ENCODE assay signal across 16 cellular contexts in the genomic region with DNA sequence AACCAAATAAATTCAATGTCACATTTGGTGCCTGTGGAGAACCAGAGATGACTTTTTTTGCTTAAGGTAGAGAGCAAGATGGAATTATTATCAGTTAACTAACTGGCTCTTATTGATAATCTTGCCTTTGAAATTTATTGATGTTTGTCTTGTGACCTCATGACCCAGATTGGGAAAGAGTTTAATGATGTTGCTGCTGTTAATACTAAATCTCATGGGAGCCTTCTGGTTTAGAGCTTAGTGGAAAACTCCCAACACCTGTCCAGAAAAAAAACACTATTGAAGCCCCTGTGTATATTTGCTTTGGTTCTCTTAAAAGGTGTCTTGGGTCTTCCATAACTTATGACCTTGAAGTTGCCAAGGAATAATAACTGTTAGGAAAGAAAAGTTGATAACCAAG. TPM values are rescaled to one million over a fixed set of nuclear protein-coding genes. Genes with fewer than 3 reads are reported as not detected.
DNase-seq lines count a peak whose midpoint lies in the region; ATAC-seq and TF ChIP-seq lines count a peak whose summit lies in the region.
"Had no signal": no experiment of that assay in that cellular context is flagged by ENCODE, and none has a peak within 500 bp of the region (broad histone marks: within the 10 kb centered on the region; RNA-seq: fewer than 3 reads in every experiment).

No MANE protein-coding gene starts in this region.

- TF ChIP-seq POLR2A in prostate gland (IDR thresholded peaks at IDR 0.05): no peak

- peaks cover 56% of the 10 kb centered on the region for H3K36me3 Mint-ChIP-seq in activated CD4-positive, alpha-beta memory T cell treated with anti-CD3 and anti-CD28 coated beads for 36 hours
- H3K36me3 Mint-ChIP-seq in activated CD4-positive, alpha-beta memory T cell treated with anti-CD3 and anti-CD28 coated beads, Interleukin-2, amount 10 ng/mL, durations not matched to agents 7 days and 5 days (ENCODE audit: low read depth): peaks cover 79% of the 10 kb centered on the region

- no peak for ATAC-seq in psoas muscle
- ATAC-seq: esophagus mucosa, left colon had no signal

- DNase-seq in activated CD4-positive, alpha-beta memory T cell treated with anti-CD3 and anti-CD28 coated beads for 36 hours: no peak
- DNase-seq in activated CD4-positive, alpha-beta memory T cell treated with anti-CD3 and anti-CD28 coated beads, Interleukin-2, amount 10 ng/mL, durations not matched to agents 7 days and 5 days: no peak
- DNase-seq in dorsolateral prefrontal cortex (no peak), psoas muscle (no peak), dedifferentiated amniotic fluid mesenchymal stem cell (ENCODE audit: extremely low spot score) (no peak), prostate gland (ENCODE audit: low spot score) (no peak)
- DNase-seq: 8988T, amygdala, colonic mucosa, hippocampal formation, left colon, NCI-H1694 treated with DMSO at 0.1 percent for 48 hours, NCI-H510A treated with DMSO at 0.1 percent for 48 hours had no signal

- H3K9me3 ChIP-seq in psoas muscle: no peaks in the 10 kb centered on the region
- H3K9me3 ChIP-seq in prostate gland: no peaks in the 10 kb centered on the region
- H3K9me3 ChIP-seq: colonic mucosa had no signal

- peak overlapping the region; percentile 34 for H3K27ac Mint-ChIP-seq in activated CD4-positive, alpha-beta memory T cell treated with anti-CD3 and anti-CD28 coated beads for 36 hours
- no peak overlapping the region for H3K27ac Mint-ChIP-seq in activated CD4-positive, alpha-beta memory T cell treated with anti-CD3 and anti-CD28 coated beads, Interleukin-2, amount 10 ng/mL, durations not matched to agents 7 days and 5 days

- H3K4me3 Mint-ChIP-seq in activated CD4-positive, alpha-beta memory T cell treated with anti-CD3 and anti-CD28 coated beads for 36 hours: no peak overlapping the region
- no peak overlapping the region for H3K4me3 Mint-ChIP-seq in activated CD4-positive, alpha-beta memory T cell treated with anti-CD3 and anti-CD28 coated beads, Interleukin-2, amount 10 ng/mL, durations not matched to agents 7 days and 5 days

- TF ChIP-seq CTCF in dorsolateral prefrontal cortex (IDR thresholded peaks at IDR 0.05 in 54 of 56, conservative IDR thresholded peaks at IDR 0.05 in 2 of 56; ENCODE audit: low read depth in 1 of 56, partially characterized antibody in 56 of 56) (no peak), psoas muscle (IDR thresholded peaks at IDR 0.05) (no peak), prostate gland (IDR thresholded peaks at IDR 0.05) (no peak)

- H3K4me3 ChIP-seq in dorsolateral prefrontal cortex: no peak overlapping the region
- H3K4me3 ChIP-seq in psoas muscle: no peak overlapping the region
- H3K4me3 ChIP-seq in prostate gland: no peak overlapping the region
- H3K4me3 ChIP-seq: colonic mucosa, skin epidermis had no signal

- no peaks in the 10 kb centered on the region for H3K27me3 Mint-ChIP-seq in activated CD4-positive, alpha-beta memory T cell treated with anti-CD3 and anti-CD28 coated beads for 36 hours
- H3K27me3 Mint-ChIP-seq in activated CD4-positive, alpha-beta memory T cell treated with anti-CD3 and anti-CD28 coated beads, Interleukin-2, amount 10 ng/mL, durations not matched to agents 7 days and 5 days: no peaks in the 10 kb centered on the region

- peaks cover 45% of the 10 kb centered on the region for H3K4me1 Mint-ChIP-seq in activated CD4-positive, alpha-beta memory T cell treated with anti-CD3 and anti-CD28 coated beads for 36 hours (ENCODE audit: low read depth)
- H3K4me1 Mint-ChIP-seq in activated CD4-positive, alpha-beta memory T cell treated with anti-CD3 and anti-CD28 coated beads, Interleukin-2, amount 10 ng/mL, durations not matched to agents 7 days and 5 days: peaks cover 37% of the 10 kb centered on the region

- H3K36me3 ChIP-seq in psoas muscle (ENCODE audit: insufficient read depth in 1 of 2, low read depth in 1 of 2) (peaks cover 26 to 80% of the 10 kb centered on the region in 2 donors), prostate gland (peaks cover 10 to 11% of the 10 kb centered on the region in 2 donors)

- CTCF ChIA-PET in activated CD4-positive, alpha-beta memory T cell treated with anti-CD3 and anti-CD28 coated beads for 36 hours (lab: Charles Lee): interaction anchor here (1.4 to 2.4 kb wide), 3 partner anchors 75 to 134 kb away, joined by 3 to 11 read pairs (median 5); no protein-coding TSS in a partner anchor
- CTCF ChIA-PET in activated CD4-positive, alpha-beta memory T cell treated with anti-CD3 and anti-CD28 coated beads, Interleukin-2, amount 10 ng/mL, durations not matched to agents 7 days and 5 days (lab: Charles Lee): interaction anchor here (1.1 to 2.0 kb wide), 2 partner anchors 10 to 71 kb away, joined by 3 to 6 read pairs; partner anchors contain the start of gene CHTOP

- no peaks in the 10 kb centered on the region for H3K9me3 Mint-ChIP-seq in activated CD4-positive, alpha-beta memory T cell treated with anti-CD3 and anti-CD28 coated beads for 36 hours
- H3K9me3 Mint-ChIP-seq in activated CD4-positive, alpha-beta memory T cell treated with anti-CD3 and anti-CD28 coated beads, Interleukin-2, amount 10 ng/mL, durations not matched to agents 7 days and 5 days: no peaks in the 10 kb centered on the region

- no peaks in the 10 kb centered on the region for H3K27me3 ChIP-seq in dorsolateral prefrontal cortex
- no peaks in the 10 kb centered on the region for H3K27me3 ChIP-seq in psoas muscle (ENCODE audit: insufficient read depth in 3 of 3, low read length in 2 of 3)
- no peaks in the 10 kb centered on the region for H3K27me3 ChIP-seq in prostate gland (replicated peaks; ENCODE audit: insufficient read depth)
- H3K27me3 ChIP-seq: colonic mucosa had no signal

- intact Hi-C loops in activated CD4-positive, alpha-beta memory T cell treated with anti-CD3 and anti-CD28 coated beads for 36 hours (cut with micrococcal nuclease): no loop called here
- intact Hi-C loops in dorsolateral prefrontal cortex (cut with DNase I): no loop called here
- intact Hi-C loops in psoas muscle (cut with DNase I): no loop called here
- intact Hi-C loops in prostate gland (cut with DNase I): no loop called here

- POLR2A ChIA-PET in activated CD4-positive, alpha-beta memory T cell treated with anti-CD3 and anti-CD28 coated beads for 36 hours (lab: Charles Lee): interaction anchor here (4.1 kb wide), 1 partner anchor 9 kb away, joined by 25 read pairs; the partner anchor contains the start of gene CHTOP
- POLR2A ChIA-PET in activated CD4-positive, alpha-beta memory T cell treated with anti-CD3 and anti-CD28 coated beads, Interleukin-2, amount 10 ng/mL, durations not matched to agents 7 days and 5 days (lab: Charles Lee): interaction anchor here (0.7 to 6.1 kb wide), 5 partner anchors 9 to 132 kb away, joined by 3 to 52 read pairs (median 4); partner anchors contain the start of genes CHTOP, SLC27A3 and SNAPIN

- peaks cover 68% of the 10 kb centered on the region for H3K4me1 ChIP-seq in psoas muscle
- no peaks in the 10 kb centered on the region for H3K4me1 ChIP-seq in prostate gland (replicated peaks)
- H3K4me1 ChIP-seq: colonic mucosa had no signal

- peak overlapping the region in 37 of 59 donors; percentile 0 to 71 (median 45) for H3K27ac ChIP-seq in dorsolateral prefrontal cortex
- peak overlapping the region; percentile 100 for H3K27ac ChIP-seq in psoas muscle
- H3K27ac ChIP-seq in prostate gland: no peak overlapping the region
- H3K27ac ChIP-seq: colonic mucosa, skin epidermis had no signal

RNA-seq across cellular contexts. Expression of gene CHTOP, which starts 10.0 kb away (rescaled TPM):
- 10 to 100 TPM; 92.5 to 94.7 TPM for total RNA-seq in activated CD4-positive, alpha-beta memory T cell treated with anti-CD3 and anti-CD28 coated beads for 36 hours
- 10 to 100 TPM; 84.7 to 87.1 TPM for total RNA-seq in activated CD4-positive, alpha-beta memory T cell treated with anti-CD3 and anti-CD28 coated beads, Interleukin-2, amount 10 ng/mL, durations not matched to agents 7 days and 5 days
- total RNA-seq in dorsolateral prefrontal cortex: 100 to 1,000 TPM in 1 of 120 experiments, 10 to 100 TPM in 119; 62.0 to 109 (median 76.4) TPM
- 10 to 100 TPM; 71.1 to 87.7 (median 80.2) TPM for total RNA-seq in psoas muscle
- 100 to 1,000 TPM in 2 of 3 donors, 10 to 100 TPM in 1; 88.3 to 122 (median 111) TPM for polyA plus RNA-seq in psoas muscle
- 10 to 100 TPM; 60.6 to 74.4 TPM for total RNA-seq in prostate gland

RNA-seq across cellular contexts. Expression of gene SNAPIN, which starts 14.7 kb away (rescaled TPM):
- total RNA-seq in activated CD4-positive, alpha-beta memory T cell treated with anti-CD3 and anti-CD28 coated beads for 36 hours: 10 to 100 TPM; 31.3 to 32.1 TPM
- total RNA-seq in activated CD4-positive, alpha-beta memory T cell treated with anti-CD3 and anti-CD28 coated beads, Interleukin-2, amount 10 ng/mL, durations not matched to agents 7 days and 5 days: 10 to 100 TPM; 35.0 to 35.6 TPM
- 10 to 100 TPM; 29.9 to 50.4 (median 39.0) TPM for total RNA-seq in dorsolateral prefrontal cortex
- total RNA-seq in psoas muscle: 10 to 100 TPM; 53.9 to 72.0 (median 58.5) TPM
- 100 to 1,000 TPM in 1 of 3 donors, 10 to 100 TPM in 2; 51.7 to 102 (median 60.4) TPM for polyA plus RNA-seq in psoas muscle
- 10 to 100 TPM; 64.9 to 73.0 TPM for total RNA-seq in prostate gland

RNA-seq across cellular contexts. Expression of gene S100A1, which starts 15.6 kb away (rescaled TPM):
- total RNA-seq in activated CD4-positive, alpha-beta memory T cell treated with anti-CD3 and anti-CD28 coated beads for 36 hours: not detected
- not detected for total RNA-seq in activated CD4-positive, alpha-beta memory T cell treated with anti-CD3 and anti-CD28 coated beads, Interleukin-2, amount 10 ng/mL, durations not matched to agents 7 days and 5 days
- total RNA-seq in dorsolateral prefrontal cortex (100 to 1,000 TPM; 162 to 726 (median 281) TPM), psoas muscle (1,000 to 10,000 TPM in 3 of 4 donors, 100 to 1,000 TPM in 1; 785 to 1,205 (median 1,028) TPM), prostate gland (10 to 100 TPM in 1 of 2 donors, 1 to 10 TPM in 1; 9.1 to 10.7 TPM)
- 1,000 to 10,000 TPM in 1 of 3 donors, 100 to 1,000 TPM in 2; 370 to 1,423 (median 918) TPM for polyA plus RNA-seq in psoas muscle
- polyA plus RNA-seq: neural cell had no signal

RNA-seq across cellular contexts. Expression of gene S100A13, which starts 16.5 kb away (rescaled TPM):
- total RNA-seq in activated CD4-positive, alpha-beta memory T cell treated with anti-CD3 and anti-CD28 coated beads for 36 hours: 10 to 100 TPM; 11.6 to 13.6 TPM
- total RNA-seq in activated CD4-positive, alpha-beta memory T cell treated with anti-CD3 and anti-CD28 coated beads, Interleukin-2, amount 10 ng/mL, durations not matched to agents 7 days and 5 days: 1 to 10 TPM; 6.1 TPM
- total RNA-seq in dorsolateral prefrontal cortex (100 to 1,000 TPM in 56 of 120 experiments, 10 to 100 TPM in 64; 52.0 to 204 (median 98.7) TPM), psoas muscle (100 to 1,000 TPM in 2 of 4 donors, 10 to 100 TPM in 2; 72.4 to 199 (median 106) TPM), prostate gland (10 to 100 TPM; 53.3 to 96.5 TPM)
- 100 to 1,000 TPM in 2 of 3 donors, 10 to 100 TPM in 1; 79.6 to 159 (median 133) TPM for polyA plus RNA-seq in psoas muscle

RNA-seq across cellular contexts. Expression of gene ILF2, which starts 27.0 kb away (rescaled TPM):
- 100 to 1,000 TPM; 315 to 323 TPM for total RNA-seq in activated CD4-positive, alpha-beta memory T cell treated with anti-CD3 and anti-CD28 coated beads for 36 hours
- total RNA-seq in activated CD4-positive, alpha-beta memory T cell treated with anti-CD3 and anti-CD28 coated beads, Interleukin-2, amount 10 ng/mL, durations not matched to agents 7 days and 5 days: 100 to 1,000 TPM; 166 to 169 TPM
- total RNA-seq in dorsolateral prefrontal cortex (10 to 100 TPM; 45.0 to 84.5 (median 66.7) TPM), psoas muscle (100 to 1,000 TPM in 1 of 4 donors, 10 to 100 TPM in 3; 71.7 to 102 (median 98.2) TPM), prostate gland (100 to 1,000 TPM; 116 to 122 TPM)
- polyA plus RNA-seq in psoas muscle: 100 to 1,000 TPM in 2 of 3 donors, 10 to 100 TPM in 1; 82.4 to 158 (median 142) TPM

Comparison
In these comparisons a context has a peak if more than half of its experiments do, and no peak if none do; other contexts are left out.
1. H3K27ac ChIP-seq: peak in dorsolateral prefrontal cortex (37 of 59) and psoas muscle (single experiment); none in prostate gland (0 of 2).
2. RNA of gene S100A1, which starts 15.6 kb away (total RNA-seq): 785 to 1,205 TPM in psoas muscle and 162 to 726 TPM in dorsolateral prefrontal cortex; 9.1 to 10.7 TPM in prostate gland, not detected in activated CD4-positive, alpha-beta memory T cell treated with anti-CD3 and anti-CD28 coated beads for 36 hours and not detected in activated CD4-positive, alpha-beta memory T cell treated with anti-CD3 and anti-CD28 coated beads, Interleukin-2, amount 10 ng/mL, durations not matched to agents 7 days and 5 days; every median in the first group is over 10 times any median in the second.